ENCODE assay signal across 25 cellular contexts in genomic region chrX:119878740-119879139, GRCh38. TPM values are rescaled to one million over a fixed set of nuclear protein-coding genes. Genes with fewer than 3 reads are reported as not detected.
"Had no signal": no experiment of that assay in that cellular context is flagged by ENCODE, and none has a peak within 500 bp of the region (broad histone marks: within the 10 kb centered on the region; RNA-seq: fewer than 3 reads in every experiment).

No MANE protein-coding gene starts in this region.

- DNase-seq: IMR-90, Kasumi-1, MM.1S, NCI-H1092 treated with DMSO at 0.1 percent for 48 hours, NCI-H1436, NCI-H187, NCI-H2029, NCI-H2081 treated with DMSO at 0.1 percent for 48 hours, NCI-H2171, NCI-H226, NCI-H446, NCI-H510A, NCI-H524 treated with DMSO at 0.1 percent for 48 hours, NCI-H69, NCI-H774, PC-3, SHP77, SK-N-SH had no signal

- H3K4me3 ChIP-seq: K562 had no signal

- H3K9me3 ChIP-seq: SK-N-SH had no signal

- H3K27ac ChIP-seq: RWPE1 had no signal

- ATAC-seq: HepG2, K562, Panc1, PC-3 had no signal

RNA-seq across cellular contexts. Expression of gene AKAP14, which starts 17.0 kb away (rescaled TPM):
- total RNA-seq: HT1080, IMR-90, K562, M059J, PC-3, SK-MEL-5 had no signal
- polyA plus RNA-seq: IMR-90, K562 had no signal
